In the genomic region with DNA sequence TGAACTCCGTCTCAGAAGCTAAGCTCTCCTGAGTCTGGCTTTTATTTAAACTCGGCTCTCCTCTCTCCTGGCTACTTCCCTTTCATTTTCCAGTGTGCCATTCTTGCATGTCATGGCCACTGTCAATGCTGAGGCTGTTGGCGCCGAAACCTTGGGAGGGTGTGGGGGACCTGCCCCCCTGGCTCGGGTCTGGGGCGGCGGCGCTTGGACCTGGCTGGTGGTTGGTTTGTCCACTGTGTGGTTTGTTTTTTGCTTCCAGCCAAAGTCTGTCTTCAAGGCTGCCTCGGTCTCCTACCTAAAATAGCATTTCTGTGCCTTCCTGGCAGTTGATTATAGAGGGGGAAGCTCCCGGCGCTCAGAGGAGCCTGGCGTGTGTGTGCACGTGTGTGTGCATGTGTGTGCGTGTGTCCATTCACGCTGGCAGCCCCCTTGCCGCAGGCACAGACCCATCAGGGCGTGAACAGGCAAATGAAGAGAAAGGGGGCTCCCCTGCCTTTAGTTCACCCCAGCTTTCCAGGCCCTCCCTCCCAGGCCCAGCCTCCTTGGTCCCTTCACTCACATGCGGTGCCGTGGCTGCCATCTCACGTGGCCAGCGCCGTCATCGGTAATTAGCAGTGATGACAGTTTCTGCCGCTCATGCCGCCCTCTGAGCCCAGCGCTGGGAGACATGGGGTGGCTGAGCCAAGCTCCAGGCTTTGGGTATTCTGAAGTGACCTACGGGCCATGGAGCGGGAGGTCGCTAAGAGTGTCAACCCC, we compare ENCODE assay signal across 1 cellular context.
TF ChIP-seq lines count a peak whose summit lies in the region.

No MANE protein-coding gene starts in this region.

TF ChIP-seq in K562, 482 proteins besides CTCF, POLR2A, EP300 and RAD21 (continued from another document and continues in another):
- TF ChIP-seq, protein P1, sequence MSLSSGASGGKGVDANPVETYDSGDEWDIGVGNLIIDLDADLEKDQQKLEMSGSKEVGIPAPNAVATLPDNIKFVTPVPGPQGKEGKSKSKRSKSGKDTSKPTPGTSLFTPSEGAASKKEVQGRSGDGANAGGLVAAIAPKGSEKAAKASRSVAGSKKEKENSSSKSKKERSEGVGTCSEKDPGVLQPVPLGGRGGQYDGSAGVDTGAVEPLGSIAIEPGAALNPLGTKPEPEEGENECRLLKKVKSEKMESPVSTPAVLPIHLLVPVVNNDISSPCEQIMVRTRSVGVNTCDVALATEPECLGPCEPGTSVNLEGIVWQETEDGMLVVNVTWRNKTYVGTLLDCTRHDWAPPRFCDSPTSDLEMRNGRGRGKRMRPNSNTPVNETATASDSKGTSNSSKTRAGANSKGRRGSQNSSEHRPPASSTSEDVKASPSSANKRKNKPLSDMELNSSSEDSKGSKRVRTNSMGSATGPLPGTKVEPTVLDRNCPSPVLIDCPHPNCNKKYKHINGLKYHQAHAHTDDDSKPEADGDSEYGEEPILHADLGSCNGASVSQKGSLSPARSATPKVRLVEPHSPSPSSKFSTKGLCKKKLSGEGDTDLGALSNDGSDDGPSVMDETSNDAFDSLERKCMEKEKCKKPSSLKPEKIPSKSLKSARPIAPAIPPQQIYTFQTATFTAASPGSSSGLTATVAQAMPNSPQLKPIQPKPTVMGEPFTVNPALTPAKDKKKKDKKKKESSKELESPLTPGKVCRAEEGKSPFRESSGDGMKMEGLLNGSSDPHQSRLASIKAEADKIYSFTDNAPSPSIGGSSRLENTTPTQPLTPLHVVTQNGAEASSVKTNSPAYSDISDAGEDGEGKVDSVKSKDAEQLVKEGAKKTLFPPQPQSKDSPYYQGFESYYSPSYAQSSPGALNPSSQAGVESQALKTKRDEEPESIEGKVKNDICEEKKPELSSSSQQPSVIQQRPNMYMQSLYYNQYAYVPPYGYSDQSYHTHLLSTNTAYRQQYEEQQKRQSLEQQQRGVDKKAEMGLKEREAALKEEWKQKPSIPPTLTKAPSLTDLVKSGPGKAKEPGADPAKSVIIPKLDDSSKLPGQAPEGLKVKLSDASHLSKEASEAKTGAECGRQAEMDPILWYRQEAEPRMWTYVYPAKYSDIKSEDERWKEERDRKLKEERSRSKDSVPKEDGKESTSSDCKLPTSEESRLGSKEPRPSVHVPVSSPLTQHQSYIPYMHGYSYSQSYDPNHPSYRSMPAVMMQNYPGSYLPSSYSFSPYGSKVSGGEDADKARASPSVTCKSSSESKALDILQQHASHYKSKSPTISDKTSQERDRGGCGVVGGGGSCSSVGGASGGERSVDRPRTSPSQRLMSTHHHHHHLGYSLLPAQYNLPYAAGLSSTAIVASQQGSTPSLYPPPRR (CRISPR knock-in tag; IDR thresholded peaks at IDR 0.05; ENCODE audit: borderline replicate concordance): no peak
- TF ChIP-seq, protein P2, sequence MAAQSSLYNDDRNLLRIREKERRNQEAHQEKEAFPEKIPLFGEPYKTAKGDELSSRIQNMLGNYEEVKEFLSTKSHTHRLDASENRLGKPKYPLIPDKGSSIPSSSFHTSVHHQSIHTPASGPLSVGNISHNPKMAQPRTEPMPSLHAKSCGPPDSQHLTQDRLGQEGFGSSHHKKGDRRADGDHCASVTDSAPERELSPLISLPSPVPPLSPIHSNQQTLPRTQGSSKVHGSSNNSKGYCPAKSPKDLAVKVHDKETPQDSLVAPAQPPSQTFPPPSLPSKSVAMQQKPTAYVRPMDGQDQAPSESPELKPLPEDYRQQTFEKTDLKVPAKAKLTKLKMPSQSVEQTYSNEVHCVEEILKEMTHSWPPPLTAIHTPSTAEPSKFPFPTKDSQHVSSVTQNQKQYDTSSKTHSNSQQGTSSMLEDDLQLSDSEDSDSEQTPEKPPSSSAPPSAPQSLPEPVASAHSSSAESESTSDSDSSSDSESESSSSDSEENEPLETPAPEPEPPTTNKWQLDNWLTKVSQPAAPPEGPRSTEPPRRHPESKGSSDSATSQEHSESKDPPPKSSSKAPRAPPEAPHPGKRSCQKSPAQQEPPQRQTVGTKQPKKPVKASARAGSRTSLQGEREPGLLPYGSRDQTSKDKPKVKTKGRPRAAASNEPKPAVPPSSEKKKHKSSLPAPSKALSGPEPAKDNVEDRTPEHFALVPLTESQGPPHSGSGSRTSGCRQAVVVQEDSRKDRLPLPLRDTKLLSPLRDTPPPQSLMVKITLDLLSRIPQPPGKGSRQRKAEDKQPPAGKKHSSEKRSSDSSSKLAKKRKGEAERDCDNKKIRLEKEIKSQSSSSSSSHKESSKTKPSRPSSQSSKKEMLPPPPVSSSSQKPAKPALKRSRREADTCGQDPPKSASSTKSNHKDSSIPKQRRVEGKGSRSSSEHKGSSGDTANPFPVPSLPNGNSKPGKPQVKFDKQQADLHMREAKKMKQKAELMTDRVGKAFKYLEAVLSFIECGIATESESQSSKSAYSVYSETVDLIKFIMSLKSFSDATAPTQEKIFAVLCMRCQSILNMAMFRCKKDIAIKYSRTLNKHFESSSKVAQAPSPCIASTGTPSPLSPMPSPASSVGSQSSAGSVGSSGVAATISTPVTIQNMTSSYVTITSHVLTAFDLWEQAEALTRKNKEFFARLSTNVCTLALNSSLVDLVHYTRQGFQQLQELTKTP (IDR thresholded peaks at IDR 0.05; ENCODE audit: low read depth in 1 of 2, partially characterized antibody in 2 of 2): peak in 1 of 2 experiments; percentile 34
- TF ChIP-seq, protein P3, sequence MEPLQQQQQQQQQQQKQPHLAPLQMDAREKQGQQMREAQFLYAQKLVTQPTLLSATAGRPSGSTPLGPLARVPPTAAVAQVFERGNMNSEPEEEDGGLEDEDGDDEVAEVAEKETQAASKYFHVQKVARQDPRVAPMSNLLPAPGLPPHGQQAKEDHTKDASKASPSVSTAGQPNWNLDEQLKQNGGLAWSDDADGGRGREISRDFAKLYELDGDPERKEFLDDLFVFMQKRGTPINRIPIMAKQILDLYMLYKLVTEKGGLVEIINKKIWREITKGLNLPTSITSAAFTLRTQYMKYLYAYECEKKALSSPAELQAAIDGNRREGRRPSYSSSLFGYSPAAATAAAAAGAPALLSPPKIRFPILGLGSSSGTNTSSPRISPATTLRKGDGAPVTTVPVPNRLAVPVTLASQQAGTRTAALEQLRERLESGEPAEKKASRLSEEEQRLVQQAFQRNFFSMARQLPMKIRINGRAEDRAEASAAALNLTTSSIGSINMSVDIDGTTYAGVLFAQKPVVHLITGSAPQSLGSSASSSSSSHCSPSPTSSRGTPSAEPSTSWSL (CRISPR knock-in tag; IDR thresholded peaks at IDR 0.05; ENCODE audit: borderline replicate concordance): no peak
- TF ChIP-seq, protein P4, sequence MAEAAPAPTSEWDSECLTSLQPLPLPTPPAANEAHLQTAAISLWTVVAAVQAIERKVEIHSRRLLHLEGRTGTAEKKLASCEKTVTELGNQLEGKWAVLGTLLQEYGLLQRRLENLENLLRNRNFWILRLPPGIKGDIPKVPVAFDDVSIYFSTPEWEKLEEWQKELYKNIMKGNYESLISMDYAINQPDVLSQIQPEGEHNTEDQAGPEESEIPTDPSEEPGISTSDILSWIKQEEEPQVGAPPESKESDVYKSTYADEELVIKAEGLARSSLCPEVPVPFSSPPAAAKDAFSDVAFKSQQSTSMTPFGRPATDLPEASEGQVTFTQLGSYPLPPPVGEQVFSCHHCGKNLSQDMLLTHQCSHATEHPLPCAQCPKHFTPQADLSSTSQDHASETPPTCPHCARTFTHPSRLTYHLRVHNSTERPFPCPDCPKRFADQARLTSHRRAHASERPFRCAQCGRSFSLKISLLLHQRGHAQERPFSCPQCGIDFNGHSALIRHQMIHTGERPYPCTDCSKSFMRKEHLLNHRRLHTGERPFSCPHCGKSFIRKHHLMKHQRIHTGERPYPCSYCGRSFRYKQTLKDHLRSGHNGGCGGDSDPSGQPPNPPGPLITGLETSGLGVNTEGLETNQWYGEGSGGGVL (CRISPR knock-in tag; IDR thresholded peaks at IDR 0.05): no peak
- no peak; a peak in 1 of 4 replicates for TF ChIP-seq SRF (CRISPR knock-in tag; IDR thresholded peaks at IDR 0.05)
- no peak for TF ChIP-seq ZNF445 (CRISPR knock-in tag; IDR thresholded peaks at IDR 0.05; ENCODE audit: low read depth)
- peak in 1 of 2 experiments; percentile 24; a peak in 2 of 4 replicates for TF ChIP-seq MAZ (CRISPR knock-in tag; conservative IDR thresholded peaks at IDR 0.05 in 1 of 2, IDR thresholded peaks at IDR 0.05 in 1 of 2)
- no peak for TF ChIP-seq SMARCA5 (IDR thresholded peaks at IDR 0.05)
- TF ChIP-seq SMAD3 (CRISPR knock-in tag; conservative IDR thresholded peaks at IDR 0.05): no peak
- peak; percentile 45; the same call in 1 of the 2 replicates for TF ChIP-seq ARID1B (IDR thresholded peaks at IDR 0.05)
- TF ChIP-seq, protein P5, sequence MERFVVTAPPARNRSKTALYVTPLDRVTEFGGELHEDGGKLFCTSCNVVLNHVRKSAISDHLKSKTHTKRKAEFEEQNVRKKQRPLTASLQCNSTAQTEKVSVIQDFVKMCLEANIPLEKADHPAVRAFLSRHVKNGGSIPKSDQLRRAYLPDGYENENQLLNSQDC (CRISPR knock-in tag; IDR thresholded peaks at IDR 0.05): no peak
- no peak for TF ChIP-seq ZNF668 (CRISPR knock-in tag; IDR thresholded peaks at IDR 0.05)
- TF ChIP-seq, protein P6, sequence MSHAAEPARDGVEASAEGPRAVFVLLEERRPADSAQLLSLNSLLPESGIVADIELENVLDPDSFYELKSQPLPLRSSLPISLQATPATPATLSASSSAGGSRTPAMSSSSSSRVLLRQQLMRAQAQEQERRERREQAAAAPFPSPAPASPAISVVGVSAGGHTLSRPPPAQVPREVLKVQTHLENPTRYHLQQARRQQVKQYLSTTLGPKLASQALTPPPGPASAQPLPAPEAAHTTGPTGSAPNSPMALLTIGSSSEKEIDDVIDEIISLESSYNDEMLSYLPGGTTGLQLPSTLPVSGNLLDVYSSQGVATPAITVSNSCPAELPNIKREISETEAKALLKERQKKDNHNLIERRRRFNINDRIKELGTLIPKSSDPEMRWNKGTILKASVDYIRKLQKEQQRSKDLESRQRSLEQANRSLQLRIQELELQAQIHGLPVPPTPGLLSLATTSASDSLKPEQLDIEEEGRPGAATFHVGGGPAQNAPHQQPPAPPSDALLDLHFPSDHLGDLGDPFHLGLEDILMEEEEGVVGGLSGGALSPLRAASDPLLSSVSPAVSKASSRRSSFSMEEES (CRISPR knock-in tag; IDR thresholded peaks at IDR 0.05): no peak
- peak; percentile 34; the same call in 1 of the 2 replicates for TF ChIP-seq ZBTB7A (IDR thresholded peaks at IDR 0.05; ENCODE audit: borderline replicate concordance, control insufficient read depth, low read depth, low read length)
- peak; percentile 32 for TF ChIP-seq RBBP5 (IDR thresholded peaks at IDR 0.05; ENCODE audit: borderline replicate concordance, insufficient read depth, low read length, poor library complexity, severe bottlenecking)
- no peak for TF ChIP-seq ARNT (IDR thresholded peaks at IDR 0.05)
- TF ChIP-seq, protein P7, sequence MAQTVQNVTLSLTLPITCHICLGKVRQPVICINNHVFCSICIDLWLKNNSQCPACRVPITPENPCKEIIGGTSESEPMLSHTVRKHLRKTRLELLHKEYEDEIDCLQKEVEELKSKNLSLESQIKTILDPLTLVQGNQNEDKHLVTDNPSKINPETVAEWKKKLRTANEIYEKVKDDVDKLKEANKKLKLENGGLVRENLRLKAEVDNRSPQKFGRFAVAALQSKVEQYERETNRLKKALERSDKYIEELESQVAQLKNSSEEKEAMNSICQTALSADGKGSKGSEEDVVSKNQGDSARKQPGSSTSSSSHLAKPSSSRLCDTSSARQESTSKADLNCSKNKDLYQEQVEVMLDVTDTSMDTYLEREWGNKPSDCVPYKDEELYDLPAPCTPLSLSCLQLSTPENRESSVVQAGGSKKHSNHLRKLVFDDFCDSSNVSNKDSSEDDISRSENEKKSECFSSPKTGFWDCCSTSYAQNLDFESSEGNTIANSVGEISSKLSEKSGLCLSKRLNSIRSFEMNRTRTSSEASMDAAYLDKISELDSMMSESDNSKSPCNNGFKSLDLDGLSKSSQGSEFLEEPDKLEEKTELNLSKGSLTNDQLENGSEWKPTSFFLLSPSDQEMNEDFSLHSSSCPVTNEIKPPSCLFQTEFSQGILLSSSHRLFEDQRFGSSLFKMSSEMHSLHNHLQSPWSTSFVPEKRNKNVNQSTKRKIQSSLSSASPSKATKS (CRISPR knock-in tag; IDR thresholded peaks at IDR 0.05): no peak
- TF ChIP-seq, protein P8, sequence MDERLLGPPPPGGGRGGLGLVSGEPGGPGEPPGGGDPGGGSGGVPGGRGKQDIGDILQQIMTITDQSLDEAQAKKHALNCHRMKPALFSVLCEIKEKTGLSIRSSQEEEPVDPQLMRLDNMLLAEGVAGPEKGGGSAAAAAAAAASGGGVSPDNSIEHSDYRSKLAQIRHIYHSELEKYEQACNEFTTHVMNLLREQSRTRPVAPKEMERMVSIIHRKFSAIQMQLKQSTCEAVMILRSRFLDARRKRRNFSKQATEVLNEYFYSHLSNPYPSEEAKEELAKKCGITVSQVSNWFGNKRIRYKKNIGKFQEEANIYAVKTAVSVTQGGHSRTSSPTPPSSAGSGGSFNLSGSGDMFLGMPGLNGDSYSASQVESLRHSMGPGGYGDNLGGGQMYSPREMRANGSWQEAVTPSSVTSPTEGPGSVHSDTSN (CRISPR knock-in tag; IDR thresholded peaks at IDR 0.05; ENCODE audit: low read depth): no peak
- TF ChIP-seq, protein P8 (tag; conservative IDR thresholded peaks at IDR 0.05; ENCODE audit: low read depth): peak; percentile 55
- TF ChIP-seq CXXC5 (CRISPR knock-in tag; IDR thresholded peaks at IDR 0.05): peak; percentile 59
- TF ChIP-seq, protein P9, sequence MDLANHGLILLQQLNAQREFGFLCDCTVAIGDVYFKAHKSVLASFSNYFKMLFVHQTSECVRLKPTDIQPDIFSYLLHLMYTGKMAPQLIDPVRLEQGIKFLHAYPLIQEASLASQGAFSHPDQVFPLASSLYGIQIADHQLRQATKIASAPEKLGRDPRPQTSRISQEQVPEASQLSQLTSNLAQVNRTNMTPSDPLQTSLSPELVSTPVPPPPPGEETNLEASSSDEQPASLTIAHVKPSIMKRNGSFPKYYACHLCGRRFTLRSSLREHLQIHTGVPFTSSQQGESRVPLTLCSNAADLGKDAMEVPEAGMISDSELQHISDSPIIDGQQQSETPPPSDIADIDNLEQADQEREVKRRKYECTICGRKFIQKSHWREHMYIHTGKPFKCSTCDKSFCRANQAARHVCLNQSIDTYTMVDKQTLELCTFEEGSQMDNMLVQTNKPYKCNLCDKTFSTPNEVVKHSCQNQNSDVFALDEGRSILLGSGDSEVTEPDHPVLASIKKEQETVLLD (IDR thresholded peaks at IDR 0.05): no peak
- TF ChIP-seq CHD1 (IDR thresholded peaks at IDR 0.05; ENCODE audit: low read length): no peak
- no peak for TF ChIP-seq ZBTB8A (IDR thresholded peaks at IDR 0.05; ENCODE audit: partially characterized antibody)
- TF ChIP-seq MAFG (tag; conservative IDR thresholded peaks at IDR 0.05): peak; percentile 22; the same call in 1 of the 2 replicates
- TF ChIP-seq PPARD (CRISPR knock-in tag; IDR thresholded peaks at IDR 0.05): no peak
- no peak for TF ChIP-seq FIP1L1 (IDR thresholded peaks at IDR 0.05; ENCODE audit: low read depth, low read length, poor library complexity, severe bottlenecking)
- TF ChIP-seq POLR2AphosphoS2 (IDR thresholded peaks at IDR 0.05; ENCODE audit: low read length): no peak
- no peak for TF ChIP-seq ZSCAN32 (CRISPR knock-in tag; IDR thresholded peaks at IDR 0.05)
